14 cellular contexts compared by ENCODE assay signal in genomic region chr5:97043511-97043910, GRCh38.
"Had no signal": no experiment of that assay in that cellular context is flagged by ENCODE, and none has a peak within 500 bp of the region (broad histone marks: within the 10 kb centered on the region; RNA-seq: fewer than 3 reads in every experiment).

No MANE protein-coding gene starts in this region.

- H3K4me1 ChIP-seq: prostate gland, testis had no signal

- DNase-seq: activated CD4-positive, alpha-beta T cell treated with anti-CD3 and anti-CD28 coated beads, Interleukin-2, amount 50 U/mL, for 4 hours; activated CD8-positive, alpha-beta memory T cell treated with anti-CD3 and anti-CD28 coated beads, Interleukin-2, amount 10 ng/mL, durations not matched to agents 7 days and 5 days; activated effector memory CD4-positive, alpha-beta T cell treated with Interleukin-2 at 50 U/mL for 16 hours; activated T-cell treated with anti-CD3 and anti-CD28 coated beads, Interleukin-2, amount 50 U/mL, for 24 hours; hippocampal formation; immature natural killer cell; stimulated activated CD4-positive, alpha-beta T cell treated with anti-CD3 and anti-CD28 coated beads, Interleukin-4, amount 100 ng/mL, for 1 hour; stimulated activated CD8-positive, alpha-beta memory T cell treated with anti-CD3 and anti-CD28 coated beads, Interleukin-4, amount 100 ng/mL, for 48 hours; stimulated activated naive CD8-positive, alpha-beta T cell treated with anti-CD3 and anti-CD28 coated beads, Interleukin-15, amount 100 ng/mL, for 72 hours had no signal

- H3K27ac ChIP-seq: prostate gland, sigmoid colon, testis had no signal

- H3K36me3 ChIP-seq: prostate gland, sigmoid colon had no signal

- H3K27ac Mint-ChIP-seq: activated CD8-positive, alpha-beta memory T cell treated with anti-CD3 and anti-CD28 coated beads, Interleukin-2, amount 10 ng/mL, durations not matched to agents 7 days and 5 days; activated naive CD4-positive, alpha-beta T cell treated with anti-CD3 and anti-CD28 coated beads, Interleukin-2, amount 50 U/mL, for 24 hours; activated T-cell treated with anti-CD3 and anti-CD28 coated beads, Interleukin-2, amount 50 U/mL, for 24 hours had no signal

- H3K9me3 ChIP-seq: prostate gland, sigmoid colon, testis had no signal

- H3K36me3 Mint-ChIP-seq: activated naive CD4-positive, alpha-beta T cell treated with anti-CD3 and anti-CD28 coated beads, Interleukin-2, amount 50 U/mL, for 24 hours; immature natural killer cell had no signal

- H3K4me3 Mint-ChIP-seq: activated CD8-positive, alpha-beta memory T cell treated with anti-CD3 and anti-CD28 coated beads, Interleukin-2, amount 10 ng/mL, durations not matched to agents 7 days and 5 days; activated naive CD4-positive, alpha-beta T cell treated with anti-CD3 and anti-CD28 coated beads, Interleukin-2, amount 50 U/mL, for 24 hours; activated T-cell treated with anti-CD3 and anti-CD28 coated beads, Interleukin-2, amount 50 U/mL, for 24 hours; central memory CD8-positive, alpha-beta T cell; immature natural killer cell; stimulated activated naive CD8-positive, alpha-beta T cell treated with anti-CD3 and anti-CD28 coated beads, Interleukin-15, amount 100 ng/mL, for 72 hours had no signal

- ATAC-seq: activated CD8-positive, alpha-beta memory T cell treated with anti-CD3 and anti-CD28 coated beads, Interleukin-2, amount 10 ng/mL, durations not matched to agents 7 days and 5 days; stimulated activated naive CD8-positive, alpha-beta T cell treated with anti-CD3 and anti-CD28 coated beads, Interleukin-15, amount 100 ng/mL, for 72 hours had no signal

- H3K4me3 ChIP-seq: prostate gland, sigmoid colon, testis had no signal

- H3K9me3 Mint-ChIP-seq: activated naive CD4-positive, alpha-beta T cell treated with anti-CD3 and anti-CD28 coated beads, Interleukin-2, amount 50 U/mL, for 24 hours; activated T-cell treated with anti-CD3 and anti-CD28 coated beads, Interleukin-2, amount 50 U/mL, for 24 hours; central memory CD8-positive, alpha-beta T cell; immature natural killer cell; stimulated activated naive CD8-positive, alpha-beta T cell treated with anti-CD3 and anti-CD28 coated beads, Interleukin-15, amount 100 ng/mL, for 72 hours had no signal

- H3K27me3 Mint-ChIP-seq: activated naive CD4-positive, alpha-beta T cell treated with anti-CD3 and anti-CD28 coated beads, Interleukin-2, amount 50 U/mL, for 24 hours; activated T-cell treated with anti-CD3 and anti-CD28 coated beads, Interleukin-2, amount 50 U/mL, for 24 hours; central memory CD8-positive, alpha-beta T cell had no signal

- H3K27me3 ChIP-seq: sigmoid colon, testis had no signal
